8 cellular contexts compared by ENCODE assay signal in genomic region chr9:136847065-136847826, GRCh38. TPM values are rescaled to one million over a fixed set of nuclear protein-coding genes. Genes with fewer than 3 reads are reported as not detected.
DNase-seq lines count a peak whose midpoint lies in the region; ATAC-seq, FAIRE-seq and TF ChIP-seq lines count a peak whose summit lies in the region.

No MANE protein-coding gene starts in this region.

- no peak for FAIRE-seq in D721Med (lab: Jason Lieb, UNC)

- intact Hi-C loops in activated T-helper 2 cell treated with anti-CD3 and anti-CD28 coated beads, Interferon-gamma antibody, Interleukin-2, Interleukin-4, amounts not matched to agents 10 μg/mL and 5 μg/mL and 100 μg/mL, durations not matched to agents 14 hours and 24 hours and 36 hours (cut with micrococcal nuclease) = loop anchor here (5.0 to 10.0 kb wide), 3 partner anchors 40 to 328 kb away; partner anchors contain the start of genes LRRC26, NPDC1, RABL6 and TMEM210
- intact Hi-C loops in Right ventricle myocardium superior (cut with DNase I) = loop anchor here (5.0 kb wide), 1 partner anchor 95 kb away; the partner anchor contains the start of gene FBXW5

- peaks cover 9% of the 10 kb centered on the region for H3K27me3 Mint-ChIP-seq in activated T-helper 2 cell treated with anti-CD3 and anti-CD28 coated beads, Interferon-gamma antibody, Interleukin-2, Interleukin-4, amounts not matched to agents 10 μg/mL and 5 μg/mL and 100 μg/mL, durations not matched to agents 14 hours and 24 hours and 36 hours (ENCODE audit: low read depth)

- H3K4me1 Mint-ChIP-seq in activated T-helper 2 cell treated with anti-CD3 and anti-CD28 coated beads, Interferon-gamma antibody, Interleukin-2, Interleukin-4, amounts not matched to agents 10 μg/mL and 5 μg/mL and 100 μg/mL, durations not matched to agents 14 hours and 24 hours and 36 hours (ENCODE audit: low read depth) = peaks cover 6% of the 10 kb centered on the region

- H3K4me3 Mint-ChIP-seq in activated T-helper 2 cell treated with anti-CD3 and anti-CD28 coated beads, Interferon-gamma antibody, Interleukin-2, Interleukin-4, amounts not matched to agents 10 μg/mL and 5 μg/mL and 100 μg/mL, durations not matched to agents 14 hours and 24 hours and 36 hours (ENCODE audit: low read depth) = peak overlapping the region; percentile 96

- ATAC-seq in Right ventricle myocardium superior (ENCODE audit: poor library complexity) (peak; percentile 29), HG02884 (IDR thresholded peaks at IDR 0.05; ENCODE audit: unreplicated experiment) (no peak)

- no peaks in the 10 kb centered on the region for H3K9me3 Mint-ChIP-seq in activated T-helper 2 cell treated with anti-CD3 and anti-CD28 coated beads, Interferon-gamma antibody, Interleukin-2, Interleukin-4, amounts not matched to agents 10 μg/mL and 5 μg/mL and 100 μg/mL, durations not matched to agents 14 hours and 24 hours and 36 hours

- H3K36me3 Mint-ChIP-seq in activated T-helper 2 cell treated with anti-CD3 and anti-CD28 coated beads, Interferon-gamma antibody, Interleukin-2, Interleukin-4, amounts not matched to agents 10 μg/mL and 5 μg/mL and 100 μg/mL, durations not matched to agents 14 hours and 24 hours and 36 hours (ENCODE audit: low read depth) = peaks cover 21% of the 10 kb centered on the region

- DNase-seq in D721Med (ENCODE audit: insufficient read length, low spot score) = peak; percentile 69
- DNase-seq in LoVo (ENCODE audit: low spot score) = peak; percentile 36
- no peak for DNase-seq in activated T-helper 2 cell treated with anti-CD3 and anti-CD28 coated beads, Interferon-gamma antibody, Interleukin-2, Interleukin-4, amounts not matched to agents 10 μg/mL and 5 μg/mL and 100 μg/mL, durations not matched to agents 14 hours and 24 hours and 36 hours (ENCODE audit: low spot score)
- DNase-seq in Right ventricle myocardium superior = peak; percentile 81
- no peak for DNase-seq in retinal pigment epithelial cell (ENCODE audit: low read depth)
- DNase-seq in NCI-H446 treated with DMSO at 0.1 percent for 48 hours (lab: John Stamatoyannopoulos, UW) = no peak
- no peak for DNase-seq in NCI-H446 (lab: John Stamatoyannopoulos, UW)

- peak overlapping the region; percentile 84 for H3K4me3 ChIP-seq in retinal pigment epithelial cell (ENCODE audit: low read length)

- peak overlapping the region; percentile 81 for H3K27ac Mint-ChIP-seq in activated T-helper 2 cell treated with anti-CD3 and anti-CD28 coated beads, Interferon-gamma antibody, Interleukin-2, Interleukin-4, amounts not matched to agents 10 μg/mL and 5 μg/mL and 100 μg/mL, durations not matched to agents 14 hours and 24 hours and 36 hours

- TF ChIP-seq CTCF in D721Med (IDR thresholded peaks at IDR 0.05; ENCODE audit: insufficient read depth, missing control alignments) (no peak), retinal pigment epithelial cell (conservative IDR thresholded peaks at IDR 0.05; ENCODE audit: low read depth, low read length) (no peak)

RNA-seq across cellular contexts. Expression of gene PHPT1, which starts 2.0 kb away (rescaled TPM):
- total RNA-seq in activated T-helper 2 cell treated with anti-CD3 and anti-CD28 coated beads, Interferon-gamma antibody, Interleukin-2, Interleukin-4, amounts not matched to agents 10 μg/mL and 5 μg/mL and 100 μg/mL, durations not matched to agents 14 hours and 24 hours and 36 hours = 127 and 133 TPM in 2 replicates
- total RNA-seq in Right ventricle myocardium superior = 345 TPM

RNA-seq across cellular contexts. Expression of gene MAMDC4, which starts 4.9 kb away (rescaled TPM):
- 19.0 and 21.0 TPM in 2 replicates for total RNA-seq in activated T-helper 2 cell treated with anti-CD3 and anti-CD28 coated beads, Interferon-gamma antibody, Interleukin-2, Interleukin-4, amounts not matched to agents 10 μg/mL and 5 μg/mL and 100 μg/mL, durations not matched to agents 14 hours and 24 hours and 36 hours
- total RNA-seq in Right ventricle myocardium superior = 13.2 TPM

RNA-seq across cellular contexts. Expression of gene AJM1, which starts 5.0 kb away (rescaled TPM):
- 5.0 and 5.1 TPM in 2 replicates for total RNA-seq in activated T-helper 2 cell treated with anti-CD3 and anti-CD28 coated beads, Interferon-gamma antibody, Interleukin-2, Interleukin-4, amounts not matched to agents 10 μg/mL and 5 μg/mL and 100 μg/mL, durations not matched to agents 14 hours and 24 hours and 36 hours
- 7.3 TPM for total RNA-seq in Right ventricle myocardium superior

RNA-seq across cellular contexts. Expression of gene EDF1, which starts 18.9 kb away (rescaled TPM):
- 381 and 410 TPM in 2 replicates for total RNA-seq in activated T-helper 2 cell treated with anti-CD3 and anti-CD28 coated beads, Interferon-gamma antibody, Interleukin-2, Interleukin-4, amounts not matched to agents 10 μg/mL and 5 μg/mL and 100 μg/mL, durations not matched to agents 14 hours and 24 hours and 36 hours
- total RNA-seq in Right ventricle myocardium superior = 325 TPM

RNA-seq across cellular contexts. Expression of gene TRAF2, which starts 39.1 kb away (rescaled TPM):
- total RNA-seq in activated T-helper 2 cell treated with anti-CD3 and anti-CD28 coated beads, Interferon-gamma antibody, Interleukin-2, Interleukin-4, amounts not matched to agents 10 μg/mL and 5 μg/mL and 100 μg/mL, durations not matched to agents 14 hours and 24 hours and 36 hours = 59.5 and 60.4 TPM in 2 replicates
- 9.1 TPM for total RNA-seq in Right ventricle myocardium superior

Comparison
In these comparisons a context has a peak if more than half of its experiments do, and no peak if none do; other contexts are left out.
1. DNase-seq: peak in D721Med (single experiment), LoVo (single experiment) and Right ventricle myocardium superior (single experiment); none in activated T-helper 2 cell treated with anti-CD3 and anti-CD28 coated beads, Interferon-gamma antibody, Interleukin-2, Interleukin-4, amounts not matched to agents 10 μg/mL and 5 μg/mL and 100 μg/mL, durations not matched to agents 14 hours and 24 hours and 36 hours (single experiment), retinal pigment epithelial cell (single experiment), NCI-H446 treated with DMSO at 0.1 percent for 48 hours (single experiment) and NCI-H446 (0 of 2).